Comparison of ENCODE assay signal across 21 cellular contexts in genomic region chr13:106176103-106176502, GRCh38.
DNase-seq lines count a peak whose midpoint lies in the region; TF ChIP-seq lines count a peak whose summit lies in the region.
"Had no signal": no experiment of that assay in that cellular context is flagged by ENCODE, and none has a peak within 500 bp of the region (broad histone marks: within the 10 kb centered on the region; RNA-seq: fewer than 3 reads in every experiment).

No MANE protein-coding gene starts in this region.

- H3K4me1 Mint-ChIP-seq in type B pancreatic cell (ENCODE audit: unreplicated experiment) = peaks cover 10% of the 10 kb centered on the region
- H3K4me1 Mint-ChIP-seq: stimulated activated naive B cell treated with anti-CD40 and anti-IgM and Interleukin-4, amounts not matched to agents 10 μg/mL and 1 μg/mL and 100 μg/mL, for 72 hours had no signal

- intact Hi-C loops in mammary epithelial cell (cut with micrococcal nuclease) = no loop called here
- intact Hi-C loops in breast epithelium (cut with DNase I; ENCODE audit: low total_unique reads) = no loop called here

- dilution Hi-C loops in mammary epithelial cell (cut with HindIII; ENCODE audit: low sequenced_read_pairs) = no loop called here

- H3K27ac ChIP-seq in mammary epithelial cell (ENCODE audit: insufficient read depth, low read depth, low read length) (no peak overlapping the region), breast epithelium (no peak overlapping the region)
- H3K27ac ChIP-seq: A549, transverse colon had no signal

- no TSS peak for BruUV-seq in mammary epithelial cell (replicated peaks; lab: Mats Ljungman, UMichigan)

- no peak overlapping the region for H3K27ac Mint-ChIP-seq in type B pancreatic cell
- H3K27ac Mint-ChIP-seq: activated naive CD8-positive, alpha-beta T cell; stimulated activated naive B cell treated with anti-CD40 and anti-IgM and Interleukin-4, amounts not matched to agents 10 μg/mL and 1 μg/mL and 100 μg/mL, for 72 hours had no signal

- peaks cover 4% of the 10 kb centered on the region for H3K27me3 Mint-ChIP-seq in type B pancreatic cell
- H3K27me3 Mint-ChIP-seq: activated naive CD8-positive, alpha-beta T cell; stimulated activated naive B cell treated with anti-CD40 and anti-IgM and Interleukin-4, amounts not matched to agents 10 μg/mL and 1 μg/mL and 100 μg/mL, for 72 hours had no signal

- TF ChIP-seq POLR2A in breast epithelium (IDR thresholded peaks at IDR 0.05) = no peak

- H3K27me3 ChIP-seq in mammary epithelial cell (ENCODE audit: insufficient read depth, low read length) = no peaks in the 10 kb centered on the region
- H3K27me3 ChIP-seq in breast epithelium = no peaks in the 10 kb centered on the region
- H3K27me3 ChIP-seq: transverse colon had no signal

- peaks cover 8% of the 10 kb centered on the region for H3K9me3 ChIP-seq in mammary epithelial cell (replicated peaks; ENCODE audit: insufficient read depth, low read length)
- peaks cover 0 to 6% of the 10 kb centered on the region in 2 donors for H3K9me3 ChIP-seq in breast epithelium

- H3K9ac ChIP-seq in mammary epithelial cell (ENCODE audit: insufficient read depth, low read length) = no peak overlapping the region

- H3K36me3 ChIP-seq in mammary epithelial cell (ENCODE audit: insufficient read depth, low read length) (no peaks in the 10 kb centered on the region), breast epithelium (no peaks in the 10 kb centered on the region)
- H3K36me3 ChIP-seq: transverse colon had no signal

- no peak overlapping the region for H3K4me2 ChIP-seq in mammary epithelial cell (ENCODE audit: insufficient read depth, low read depth, low read length)
- H3K4me2 ChIP-seq: A549 had no signal

- in situ Hi-C loops in mammary epithelial cell (cut with MboI; ENCODE audit: low sequenced_read_pairs in 2 of 2) (no loop called here), SK-MEL-5 (cut with HindIII; ENCODE audit: low pct_unique_long_range_greater_than_20kb, low sequenced_read_pairs) (no loop called here)

- H2AFZ ChIP-seq in mammary epithelial cell (ENCODE audit: low read depth, low read length) = peak overlapping the region; percentile 30

- WGBS in mammary epithelial cell (ENCODE audit: low coverage, missing lambda C conversion rate) = 85% methylated on average over 4 of the region's 4 CpGs

- TF ChIP-seq CTCF in mammary epithelial cell (conservative IDR thresholded peaks at IDR 0.05 in 1 of 2, IDR thresholded peaks at IDR 0.05 in 1 of 2; ENCODE audit: extremely low read depth in 1 of 2, insufficient read depth in 1 of 2, low read depth in 1 of 2, low read length in 2 of 2) = no peak
- no peak for TF ChIP-seq CTCF in breast epithelium (IDR thresholded peaks at IDR 0.05)
- no peak for TF ChIP-seq CTCF in fibroblast of pulmonary artery (IDR thresholded peaks at IDR 0.05; ENCODE audit: low read length, missing control alignments)
- no peak for TF ChIP-seq CTCF in type B pancreatic cell (conservative IDR thresholded peaks at IDR 0.05)

- H3K4me1 ChIP-seq in mammary epithelial cell (ENCODE audit: insufficient read depth, low read length) (no peaks in the 10 kb centered on the region), breast epithelium (no peaks in the 10 kb centered on the region)
- H3K4me1 ChIP-seq: A549 had no signal

- no peaks in the 10 kb centered on the region for H3K79me2 ChIP-seq in mammary epithelial cell (ENCODE audit: insufficient read depth, low read length)

- DNase-seq in mammary epithelial cell (no peak), breast epithelium (ENCODE audit: low spot score in 2 of 2) (no peak), SK-MEL-5 (ENCODE audit: low read depth, low spot score) (peak; percentile 19), fibroblast of pulmonary artery (ENCODE audit: low read depth) (peak; percentile 22), SHP77 treated with DMSO at 0.1 percent for 48 hours (lab: John Stamatoyannopoulos, UW) (no peak), NCI-H146 treated with DMSO at 0.1 percent for 48 hours (lab: John Stamatoyannopoulos, UW; ENCODE audit: unreplicated experiment) (no peak), type B pancreatic cell (ENCODE audit: extremely low spot score, unreplicated experiment) (no peak), DMS53 treated with DMSO at 0.1 percent for 48 hours (lab: John Stamatoyannopoulos, UW; ENCODE audit: unreplicated experiment) (no peak)
- DNase-seq: activated CD4-positive, alpha-beta T cell treated with anti-CD3 and anti-CD28 coated beads for 48 hours; activated T-cell treated with anti-CD3 and anti-CD28 coated beads for 4 hours; hypothalamus; left cardiac atrium; NCI-H1105 treated with DMSO at 0.1 percent for 48 hours; NCI-H2171; NK-92 treated with Interleukin-12 subunit alpha and Interleukin-12 subunit beta, amount 100 ng/mL, for 24 hours; SHP77; stimulated activated naive B cell treated with anti-CD40 and anti-IgM and Interleukin-4, amounts not matched to agents 10 μg/mL and 1 μg/mL and 100 μg/mL, for 72 hours; T-helper 9 cell; transverse colon had no signal

- peaks cover 14% of the 10 kb centered on the region for H3K9me3 Mint-ChIP-seq in type B pancreatic cell
- H3K9me3 Mint-ChIP-seq: stimulated activated naive B cell treated with anti-CD40 and anti-IgM and Interleukin-4, amounts not matched to agents 10 μg/mL and 1 μg/mL and 100 μg/mL, for 72 hours had no signal

- no peaks in the 10 kb centered on the region for H4K20me1 ChIP-seq in mammary epithelial cell (ENCODE audit: insufficient read depth, low read length)

- H3K36me3 Mint-ChIP-seq in type B pancreatic cell = no peaks in the 10 kb centered on the region
- H3K36me3 Mint-ChIP-seq: activated naive CD8-positive, alpha-beta T cell; stimulated activated naive B cell treated with anti-CD40 and anti-IgM and Interleukin-4, amounts not matched to agents 10 μg/mL and 1 μg/mL and 100 μg/mL, for 72 hours had no signal

- H3K4me3 Mint-ChIP-seq in type B pancreatic cell = no peak overlapping the region
- H3K4me3 Mint-ChIP-seq: activated naive CD8-positive, alpha-beta T cell; stimulated activated naive B cell treated with anti-CD40 and anti-IgM and Interleukin-4, amounts not matched to agents 10 μg/mL and 1 μg/mL and 100 μg/mL, for 72 hours had no signal

- H3K4me3 ChIP-seq in mammary epithelial cell (replicated peaks in 1 of 3; ENCODE audit: insufficient read depth in 1 of 3, low read depth in 2 of 3, low read length in 3 of 3) (no peak overlapping the region), breast epithelium (no peak overlapping the region), fibroblast of pulmonary artery (replicated peaks; ENCODE audit: low read depth, low read length) (no peak overlapping the region)
- H3K4me3 ChIP-seq: A549, transverse colon had no signal

- CTCF ChIA-PET in mammary epithelial cell (lab: Charles Lee; ENCODE audit: low non-redundant PET) = interaction anchor here (0.5 kb wide), 1 partner anchor 193 kb away, joined by 5 read pairs; no protein-coding TSS in a partner anchor

Comparison
In these comparisons a context has a peak if more than half of its experiments do, and no peak if none do; other contexts are left out.
1. DNase-seq: peak in SK-MEL-5 (single experiment) and fibroblast of pulmonary artery (single experiment); none in mammary epithelial cell (single experiment), breast epithelium (0 of 2), SHP77 treated with DMSO at 0.1 percent for 48 hours (single experiment), NCI-H146 treated with DMSO at 0.1 percent for 48 hours (single experiment), type B pancreatic cell (single experiment) and DMS53 treated with DMSO at 0.1 percent for 48 hours (single experiment).